9 cellular contexts compared by ENCODE assay signal in genomic region chr12:48890657-48891418, GRCh38. TPM values are rescaled to one million over a fixed set of nuclear protein-coding genes. Genes with fewer than 3 reads are reported as not detected.
DNase-seq lines count a peak whose midpoint lies in the region; ATAC-seq, FAIRE-seq and TF ChIP-seq lines count a peak whose summit lies in the region.
"Had no signal": no experiment of that assay in that cellular context is flagged by ENCODE, and none has a peak within 500 bp of the region (broad histone marks: within the 10 kb centered on the region; RNA-seq: fewer than 3 reads in every experiment).

No MANE protein-coding gene starts in this region.

- peak; percentile 86 to 94 (median 93) for TF ChIP-seq CTCF in keratinocyte (optimal IDR thresholded peaks at IDR 0.05 in 1 of 3, IDR thresholded peaks at IDR 0.05 in 1 of 3, conservative IDR thresholded peaks at IDR 0.05 in 1 of 3; ENCODE audit: extremely low read depth in 1 of 3, insufficient read depth in 2 of 3, low read length in 3 of 3)

- H3K4me3 ChIP-seq in keratinocyte (ENCODE audit: control insufficient read depth in 2 of 3, extremely low read depth in 1 of 3, insufficient read depth in 2 of 3, low read depth in 1 of 3, low read length in 3 of 3), result no peak overlapping the region

- H3K9ac ChIP-seq in keratinocyte (ENCODE audit: control insufficient read depth, extremely low read depth, insufficient read depth, low read length), result no peak overlapping the region

- DNase-seq in D341Med (ENCODE audit: low spot score) (peak; percentile 85), NCI-H2171 treated with DMSO at 0.1 percent for 48 hours (lab: John Stamatoyannopoulos, UW) (peak; percentile 50), caudate nucleus (lab: John Stamatoyannopoulos, UW) (peak in 60 of 61 donors; percentile 11 to 96 (median 77)), keratinocyte (ENCODE audit: low read depth, low spot score) (no peak)
- peak; percentile 30 for DNase-seq in activated CD4-positive, CD25-positive, alpha-beta regulatory T cell treated with anti-CD3 and anti-CD28 coated beads, Interleukin-2, amount 50 U/mL, for 16 hours (ENCODE audit: low read depth, low spot score)
- DNase-seq in stimulated activated CD4-positive, alpha-beta T cell treated with anti-CD3 and anti-CD28 coated beads, Interleukin-12 subunit alpha, Interleukin-12 subunit beta, amount 100 ng/mL, for 4 hours, result peak; percentile 74

- peaks cover 7% of the 10 kb centered on the region for H3K27me3 ChIP-seq in keratinocyte (ENCODE audit: control insufficient read depth, extremely low read depth, insufficient read depth, low read length)

- no peaks in the 10 kb centered on the region for H3K9me1 ChIP-seq in keratinocyte (ENCODE audit: control insufficient read depth, extremely low read depth, insufficient read depth, low read length)

- no peaks in the 10 kb centered on the region for H3K9me3 ChIP-seq in keratinocyte (ENCODE audit: control insufficient read depth, low read depth, low read length)

- H4K20me1 ChIP-seq in keratinocyte (ENCODE audit: control insufficient read depth, extremely low read depth, insufficient read depth, low read length), result no peaks in the 10 kb centered on the region

- ATAC-seq in HG02642 (IDR thresholded peaks at IDR 0.05; ENCODE audit: poor library complexity, unreplicated experiment), result peak; percentile 76
- no peak for ATAC-seq in GM18520 (IDR thresholded peaks at IDR 0.05; ENCODE audit: unreplicated experiment)

- peak overlapping the region; percentile 69 for H2AFZ ChIP-seq in keratinocyte (ENCODE audit: control insufficient read depth, low read length)

- dilution Hi-C loops in keratinocyte (cut with MboI; ENCODE audit: extremely low pct_ligation_motif_present, low sequenced_read_pairs), result no loop called here

- peaks cover 4% of the 10 kb centered on the region for H3K4me1 ChIP-seq in keratinocyte (ENCODE audit: control insufficient read depth, extremely low read depth, insufficient read depth, low read length)

- peak overlapping the region; percentile 59 for H3K4me2 ChIP-seq in keratinocyte (ENCODE audit: control insufficient read depth, extremely low read depth, insufficient read depth, low read depth, low read length)

- H3K27ac ChIP-seq in caudate nucleus (ENCODE audit: low read depth, low read length) (peak overlapping the region; percentile 55), keratinocyte (ENCODE audit: control insufficient read depth, insufficient read depth, low read length) (no peak overlapping the region)

- no peaks in the 10 kb centered on the region for H3K79me2 ChIP-seq in keratinocyte (ENCODE audit: control insufficient read depth, insufficient read depth, low read length)

- no peak for FAIRE-seq in keratinocyte (lab: Jason Lieb, UNC)
- FAIRE-seq: colon had no signal

- H3K36me3 ChIP-seq in keratinocyte (ENCODE audit: control insufficient read depth in 2 of 2, extremely low read depth in 1 of 2, insufficient read depth in 2 of 2, low read length in 2 of 2), result no peaks in the 10 kb centered on the region

RNA-seq across cellular contexts. Expression of gene RND1, which starts 25.2 kb away (rescaled TPM):
- polyA plus RNA-seq in keratinocyte, result 0.05 to 0.30 TPM (median 0.16 TPM) in 3 replicates
- polyA plus RNA-seq in keratinocyte (2011; ENCODE audit: low read depth), result not detected
- 0.04 and 0.24 TPM in 2 replicates for polyA plus RNA-seq in keratinocyte (2011; cell fraction: cytosol; rRNA removed)
- polyA plus RNA-seq in keratinocyte (2011; cell fraction: nucleus; rRNA removed), result 0.31 and 0.67 TPM in 2 replicates
- 0.62 TPM in 1 of 2 replicates, not detected in the other for polyA plus RNA-seq in keratinocyte (2012; ENCODE audit: low replicate concordance)
- polyA minus RNA-seq in keratinocyte, result 0.23 to 0.35 TPM in 2 of 3 replicates, not detected in the other
- polyA minus RNA-seq in keratinocyte (2011; cell fraction: cytosol; rRNA and poly(A)+ RNA removed), result not detected
- not detected in 2 replicates for polyA minus RNA-seq in keratinocyte (2011; cell fraction: nucleus; rRNA and poly(A)+ RNA removed)

RNA-seq across cellular contexts. Expression of gene FKBP11, which starts 34.5 kb away (rescaled TPM):
- 9.5 to 18.4 TPM (median 18.1 TPM) in 3 replicates for polyA plus RNA-seq in keratinocyte
- polyA plus RNA-seq in keratinocyte (2011; ENCODE audit: low read depth), result 2.2 TPM
- polyA plus RNA-seq in keratinocyte (2011; cell fraction: cytosol; rRNA removed), result 7.9 and 8.1 TPM in 2 replicates
- 32.7 and 35.4 TPM in 2 replicates for polyA plus RNA-seq in keratinocyte (2011; cell fraction: nucleus; rRNA removed)
- 6.2 and 26.8 TPM in 2 replicates for polyA plus RNA-seq in keratinocyte (2012; ENCODE audit: low replicate concordance)
- 10.0 to 16.9 TPM (median 10.5 TPM) in 3 replicates for polyA minus RNA-seq in keratinocyte
- polyA minus RNA-seq in keratinocyte (2011; cell fraction: cytosol; rRNA and poly(A)+ RNA removed), result 13.8 TPM
- polyA minus RNA-seq in keratinocyte (2011; cell fraction: nucleus; rRNA and poly(A)+ RNA removed), result 10.6 and 11.1 TPM in 2 replicates

RNA-seq across cellular contexts. Expression of gene DDX23, which starts 38.9 kb away (rescaled TPM):
- 36.9 to 64.6 TPM (median 57.8 TPM) in 3 replicates for polyA plus RNA-seq in keratinocyte
- polyA plus RNA-seq in keratinocyte (2011; ENCODE audit: low read depth), result 110 TPM
- polyA plus RNA-seq in keratinocyte (2011; cell fraction: cytosol; rRNA removed), result 36.4 and 38.7 TPM in 2 replicates
- 98.9 and 125 TPM in 2 replicates for polyA plus RNA-seq in keratinocyte (2011; cell fraction: nucleus; rRNA removed)
- polyA plus RNA-seq in keratinocyte (2012; ENCODE audit: low replicate concordance), result 45.2 and 68.6 TPM in 2 replicates
- polyA minus RNA-seq in keratinocyte, result 36.0 to 54.1 TPM (median 45.5 TPM) in 3 replicates
- 18.0 TPM for polyA minus RNA-seq in keratinocyte (2011; cell fraction: cytosol; rRNA and poly(A)+ RNA removed)
- 19.8 and 39.9 TPM in 2 replicates for polyA minus RNA-seq in keratinocyte (2011; cell fraction: nucleus; rRNA and poly(A)+ RNA removed)
